9 cellular contexts compared by ENCODE assay signal in genomic region chr11:120108154-120108784, GRCh38. TPM values are rescaled to one million over a fixed set of nuclear protein-coding genes. Genes with fewer than 3 reads are reported as not detected.
DNase-seq lines count a peak whose midpoint lies in the region; ATAC-seq and TF ChIP-seq lines count a peak whose summit lies in the region.
"Had no signal": no experiment of that assay in that cellular context is flagged by ENCODE, and none has a peak within 500 bp of the region (broad histone marks: within the 10 kb centered on the region; RNA-seq: fewer than 3 reads in every experiment).

No MANE protein-coding gene starts in this region.

- POLR2A ChIA-PET in activated CD4-positive, alpha-beta memory T cell treated with anti-CD3 and anti-CD28 coated beads, Interleukin-2, amount 10 ng/mL, durations not matched to agents 7 days and 5 days (lab: Charles Lee): no interaction called here

- H3K27me3 Mint-ChIP-seq in activated CD4-positive, alpha-beta memory T cell treated with anti-CD3 and anti-CD28 coated beads, Interleukin-2, amount 10 ng/mL, durations not matched to agents 7 days and 5 days: peaks cover 10% of the 10 kb centered on the region

- DNase-seq in D341Med (ENCODE audit: low spot score) (peak; percentile 94), HFF-Myc (ENCODE audit: extremely low read depth, low read depth) (peak; percentile 12), NCI-H460 (ENCODE audit: extremely low read depth, low read depth) (peak; percentile 27), dorsolateral prefrontal cortex (peak; percentile 78 to 90 (median 84)), medulla oblongata (ENCODE audit: extremely low spot score) (peak; percentile 84)
- peak; percentile 62 for DNase-seq in activated CD4-positive, alpha-beta memory T cell treated with anti-CD3 and anti-CD28 coated beads, Interleukin-2, amount 10 ng/mL, durations not matched to agents 7 days and 5 days
- peak; percentile 43 for DNase-seq in stimulated activated CD8-positive, alpha-beta memory T cell treated with anti-CD3 and anti-CD28 coated beads, Interleukin-15, amount 100 ng/mL, for 24 hours (ENCODE audit: low read depth)

- no peaks in the 10 kb centered on the region for H3K4me1 Mint-ChIP-seq in activated CD4-positive, alpha-beta memory T cell treated with anti-CD3 and anti-CD28 coated beads, Interleukin-2, amount 10 ng/mL, durations not matched to agents 7 days and 5 days

- peaks cover 0 to 3% (median 0%) of the 10 kb centered on the region in 45 donors for H3K27me3 ChIP-seq in dorsolateral prefrontal cortex

- no peak overlapping the region for H3K4me3 Mint-ChIP-seq in activated CD4-positive, alpha-beta memory T cell treated with anti-CD3 and anti-CD28 coated beads, Interleukin-2, amount 10 ng/mL, durations not matched to agents 7 days and 5 days

- intact Hi-C loops in dorsolateral prefrontal cortex (cut with DNase I): loop anchor here (1.0 to 10.0 kb wide), 9 partner anchors 93 to 627 kb away; no protein-coding TSS in a partner anchor

- TF ChIP-seq CTCF in HFF-Myc (IDR thresholded peaks at IDR 0.05; ENCODE audit: low read depth, low read length, missing control alignments) (peak; percentile 99), dorsolateral prefrontal cortex (IDR thresholded peaks at IDR 0.05 in 54 of 56, conservative IDR thresholded peaks at IDR 0.05 in 2 of 56; ENCODE audit: low read depth in 1 of 56, partially characterized antibody in 56 of 56) (peak; percentile 93 to 100 (median 100))

- H3K27ac Mint-ChIP-seq in activated CD4-positive, alpha-beta memory T cell treated with anti-CD3 and anti-CD28 coated beads, Interleukin-2, amount 10 ng/mL, durations not matched to agents 7 days and 5 days: no peak overlapping the region

- H3K27ac ChIP-seq in dorsolateral prefrontal cortex: peak overlapping the region in 52 of 59 donors; percentile 3 to 86 (median 64)

- CTCF ChIA-PET in activated CD4-positive, alpha-beta memory T cell treated with anti-CD3 and anti-CD28 coated beads, Interleukin-2, amount 10 ng/mL, durations not matched to agents 7 days and 5 days (lab: Charles Lee): interaction anchor here (0.8 to 1.8 kb wide), 9 partner anchors 9 to 467 kb away, joined by 3 to 9 read pairs (median 5); partner anchors contain the start of gene NECTIN1

- H3K36me3 Mint-ChIP-seq in activated CD4-positive, alpha-beta memory T cell treated with anti-CD3 and anti-CD28 coated beads, Interleukin-2, amount 10 ng/mL, durations not matched to agents 7 days and 5 days (ENCODE audit: low read depth): no peaks in the 10 kb centered on the region

- no peak for ATAC-seq in HG02885 (IDR thresholded peaks at IDR 0.05; ENCODE audit: poor library complexity, unreplicated experiment)

- H3K4me3 ChIP-seq in HFF-Myc (replicated peaks; ENCODE audit: low read depth, low read length): no peak overlapping the region
- H3K4me3 ChIP-seq in dorsolateral prefrontal cortex: peak overlapping the region in 1 of 59 donors; percentile 6

- no peaks in the 10 kb centered on the region for H3K9me3 Mint-ChIP-seq in activated CD4-positive, alpha-beta memory T cell treated with anti-CD3 and anti-CD28 coated beads, Interleukin-2, amount 10 ng/mL, durations not matched to agents 7 days and 5 days

RNA-seq across cellular contexts. Expression of gene TRIM29, which starts 29.6 kb away (rescaled TPM):
- not detected in 2 replicates for total RNA-seq in NCI-H460 (2014; rRNA removed; shearing (Covaris generic))
- 0.72 TPM in 1 of 2 replicates, not detected in the other for polyA plus RNA-seq in NCI-H460 (2014; cell fraction: nucleus; rRNA removed)
- total RNA-seq in activated CD4-positive, alpha-beta memory T cell treated with anti-CD3 and anti-CD28 coated beads, Interleukin-2, amount 10 ng/mL, durations not matched to agents 7 days and 5 days: not detected
- total RNA-seq in dorsolateral prefrontal cortex: 1 to 10 TPM in 71 of 120 experiments, under 1 TPM in 35, not detected in 14; 0.22 to 6.4 (median 1.4) TPM
- total RNA-seq: T-helper 1 cell treated with Interleukin-12 subunit alpha and Interleukin-12 subunit beta and Interleukin-4 antibody, amounts not matched to agents 30 ng/mL and 1 ng/mL, for 36 hours had no signal

Comparison
In these comparisons a context has a peak if more than half of its experiments do, and no peak if none do; other contexts are left out.
1. DNase-seq: peak in every context shown above with its lines; median percentile 94 in D341Med; 84 in dorsolateral prefrontal cortex; 84 in medulla oblongata; 62 in activated CD4-positive, alpha-beta memory T cell treated with anti-CD3 and anti-CD28 coated beads, Interleukin-2, amount 10 ng/mL, durations not matched to agents 7 days and 5 days; 43 in stimulated activated CD8-positive, alpha-beta memory T cell treated with anti-CD3 and anti-CD28 coated beads, Interleukin-15, amount 100 ng/mL, for 24 hours; 27 in NCI-H460; 12 in HFF-Myc.